ENCODE assay signal across 13 cellular contexts in the genomic region with DNA sequence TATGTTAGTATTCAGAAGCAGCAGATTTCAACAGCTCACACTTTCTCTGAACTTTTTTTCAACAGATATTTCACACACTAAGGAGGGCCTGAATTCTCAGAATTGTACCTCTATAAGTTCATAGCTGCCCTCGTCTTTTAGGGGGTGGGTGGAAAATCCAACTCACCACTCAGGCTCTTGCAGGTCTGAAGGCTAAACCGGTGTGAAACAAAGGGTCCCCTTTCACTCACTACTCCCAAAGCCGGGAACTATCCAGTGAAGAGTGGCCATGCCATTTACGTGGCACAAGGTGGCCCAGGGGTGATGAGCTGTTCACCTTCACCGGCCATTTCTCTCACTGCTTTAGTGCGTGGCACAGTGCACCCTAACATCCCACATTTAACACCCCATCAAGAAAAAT. TPM values are rescaled to one million over a fixed set of nuclear protein-coding genes. Genes with fewer than 3 reads are reported as not detected.
DNase-seq lines count a peak whose midpoint lies in the region; ATAC-seq, FAIRE-seq and TF ChIP-seq lines count a peak whose summit lies in the region.
"Had no signal": no experiment of that assay in that cellular context is flagged by ENCODE, and none has a peak within 500 bp of the region (broad histone marks: within the 10 kb centered on the region; RNA-seq: fewer than 3 reads in every experiment).

No MANE protein-coding gene starts in this region.

- TF ChIP-seq CTCF in SK-N-SH (IDR thresholded peaks at IDR 0.05) (no peak), endothelial cell of umbilical vein (IDR thresholded peaks at IDR 0.05; ENCODE audit: extremely low read depth in 1 of 2, insufficient read depth in 1 of 2, low read depth in 1 of 2, low read length in 2 of 2) (no peak), sigmoid colon (IDR thresholded peaks at IDR 0.05) (no peak)
- no peak for TF ChIP-seq CTCF in CD8-positive, alpha-beta T cell (IDR thresholded peaks at IDR 0.05)

- H3K4me2 ChIP-seq in SK-N-SH (peak overlapping the region; percentile 71), endothelial cell of umbilical vein (ENCODE audit: insufficient read depth, low read length) (peak overlapping the region; percentile 54)

- TF ChIP-seq RAD21 in SK-N-SH (IDR thresholded peaks at IDR 0.05; ENCODE audit: low read length), result no peak

- H3K4me1 ChIP-seq in SK-N-SH (ENCODE audit: control insufficient read depth in 1 of 2, insufficient read depth in 2 of 2, low read depth in 1 of 2, low read length in 1 of 2), result peaks cover 0 to 27% of the 10 kb centered on the region in 2 experiments; a peak in 3 of 4 replicates
- H3K4me1 ChIP-seq in endothelial cell of umbilical vein (ENCODE audit: control insufficient read depth, extremely low read depth, insufficient read depth, low read length), result peaks cover 47% of the 10 kb centered on the region
- H3K4me1 ChIP-seq in sigmoid colon, result peaks cover 0 to 26% (median 21%) of the 10 kb centered on the region in 4 donors
- peaks cover 4% of the 10 kb centered on the region for H3K4me1 ChIP-seq in CD8-positive, alpha-beta T cell (ENCODE audit: insufficient read depth, low read length)

- H3K27me3 ChIP-seq in SK-N-SH (ENCODE audit: insufficient read depth) (no peaks in the 10 kb centered on the region), endothelial cell of umbilical vein (ENCODE audit: control insufficient read depth in 2 of 2, insufficient read depth in 2 of 2, low read length in 2 of 2) (no peaks in the 10 kb centered on the region), sigmoid colon (no peaks in the 10 kb centered on the region)
- no peaks in the 10 kb centered on the region for H3K27me3 ChIP-seq in CD8-positive, alpha-beta T cell (ENCODE audit: insufficient read depth, low read length)
- H3K27me3 ChIP-seq: ovary had no signal

- H3K9me2 ChIP-seq in SK-N-SH, result no peaks in the 10 kb centered on the region

- H3K27me3 Mint-ChIP-seq in CD8-positive, alpha-beta T cell (ENCODE audit: low read depth), result no peaks in the 10 kb centered on the region

- WGBS in SK-N-SH (ENCODE audit: low lambda C conversion rate), result 89% methylated on average over 6 of the region's 6 CpGs
- WGBS in sigmoid colon, 2 donors, result 78 to 85% methylated on average over 6 of the region's 6 CpGs

- TF ChIP-seq EP300 in SK-N-SH (IDR thresholded peaks at IDR 0.05; ENCODE audit: borderline replicate concordance in 1 of 2, low read depth in 1 of 2, low read length in 1 of 2), result no peak
- TF ChIP-seq EP300 in sigmoid colon (IDR thresholded peaks at IDR 0.05), result no peak

- no peak overlapping the region for H3K4me3 Mint-ChIP-seq in CD8-positive, alpha-beta T cell

- POLR2A ChIA-PET in SK-N-SH (lab: Yijun Ruan, JAX), result no interaction called here
- POLR2A ChIA-PET in endothelial cell of umbilical vein (lab: Charles Lee), result interaction anchor here (0.6 kb wide), 1 partner anchor 12 kb away, joined by 4 read pairs; no protein-coding TSS in a partner anchor
- POLR2A ChIA-PET in CD8-positive, alpha-beta T cell (lab: Charles Lee), result no interaction called here

- ATAC-seq in GM21515 (IDR thresholded peaks at IDR 0.05; ENCODE audit: unreplicated experiment) (no peak), HG02970 (IDR thresholded peaks at IDR 0.05; ENCODE audit: low FRiP score, unreplicated experiment) (no peak)
- ATAC-seq in CD8-positive, alpha-beta T cell, result no peak

- dilution Hi-C loops in endothelial cell of umbilical vein (cut with MboI; ENCODE audit: extremely low pct_ligation_motif_present, low sequenced_read_pairs), result no loop called here

- H3K27ac Mint-ChIP-seq in CD8-positive, alpha-beta T cell, result no peak overlapping the region

- no peaks in the 10 kb centered on the region for H4K20me1 ChIP-seq in SK-N-SH (ENCODE audit: insufficient read depth)
- no peaks in the 10 kb centered on the region for H4K20me1 ChIP-seq in endothelial cell of umbilical vein (replicated peaks; ENCODE audit: control insufficient read depth, extremely low read depth, insufficient read depth, low read length)

- no peak for FAIRE-seq in endothelial cell of umbilical vein (lab: Jason Lieb, UNC)

- peaks cover 11% of the 10 kb centered on the region for H3K4me1 Mint-ChIP-seq in CD8-positive, alpha-beta T cell (ENCODE audit: low read depth)

- CTCF ChIA-PET in SK-N-SH (lab: Yijun Ruan, JAX), result interaction anchor here (0.9 kb wide), 1 partner anchor 393 kb away, joined by 4 read pairs; no protein-coding TSS in a partner anchor
- CTCF ChIA-PET in endothelial cell of umbilical vein (lab: Charles Lee), result interaction anchor here (0.8 to 3.5 kb wide), 7 partner anchors 18 to 393 kb away, joined by 3 to 23 read pairs (median 4); partner anchors contain the start of genes NOL7 and SIRT5
- CTCF ChIA-PET in CD8-positive, alpha-beta T cell (lab: Charles Lee), result no interaction called here

- H3K79me2 ChIP-seq in SK-N-SH (ENCODE audit: insufficient read depth) (no peaks in the 10 kb centered on the region), endothelial cell of umbilical vein (ENCODE audit: control insufficient read depth, insufficient read depth, low read length) (no peaks in the 10 kb centered on the region)

- H2AFZ ChIP-seq in SK-N-SH (ENCODE audit: low read depth) (0 out of 2 replicates have a peak overlapping the region, but pooled peaks have one; percentile 26), endothelial cell of umbilical vein (ENCODE audit: low read depth, low read length) (no peak overlapping the region)

- intact Hi-C loops in endothelial cell of umbilical vein (cut with micrococcal nuclease) (loop anchor here (10.0 kb wide), 3 partner anchors 389 to 669 kb away; partner anchors contain the start of gene RANBP9), sigmoid colon (cut with DNase I) (no loop called here)
- intact Hi-C loops in CD8-positive, alpha-beta T cell (cut with DNase I, micrococcal nuclease), result no loop called here

- TF ChIP-seq POLR2A in endothelial cell of umbilical vein (IDR thresholded peaks at IDR 0.05; ENCODE audit: low read depth, low read length), result no peak
- no peak for TF ChIP-seq POLR2A in sigmoid colon (IDR thresholded peaks at IDR 0.05)

- BruUV-seq in endothelial cell of umbilical vein (replicated peaks; lab: Mats Ljungman, UMichigan), result no TSS peak

- peak overlapping the region; percentile 27; the same call in 1 of the 2 replicates for H3K9ac ChIP-seq in SK-N-SH
- peak overlapping the region; percentile 72 for H3K9ac ChIP-seq in endothelial cell of umbilical vein (replicated peaks; ENCODE audit: extremely low read depth, insufficient read depth, low read length)

- no peaks in the 10 kb centered on the region for H3K9me3 Mint-ChIP-seq in CD8-positive, alpha-beta T cell

- H3K4me3 ChIP-seq in SK-N-SH (ENCODE audit: low read depth in 2 of 2, low read length in 1 of 2) (no peak overlapping the region), endothelial cell of umbilical vein (replicated peaks in 1 of 3; ENCODE audit: insufficient read depth in 1 of 3, low read depth in 1 of 3, low read length in 3 of 3) (no peak overlapping the region), sigmoid colon (peak overlapping the region in 1 of 4 donors; percentile 6)
- no peak overlapping the region for H3K4me3 ChIP-seq in CD8-positive, alpha-beta T cell (ENCODE audit: low read depth, low read length)
- H3K4me3 ChIP-seq: ovary had no signal

- peak; percentile 38 for DNase-seq in COLO829 (ENCODE audit: low spot score)
- no peak for DNase-seq in SK-N-SH
- no peak for DNase-seq in endothelial cell of umbilical vein (ENCODE audit: low read depth, low spot score)
- DNase-seq in sigmoid colon, result no peak
- DNase-seq in NCI-H526 (lab: John Stamatoyannopoulos, UW), result no peak
- no peak for DNase-seq in CD8-positive, alpha-beta T cell
- DNase-seq: activated effector memory CD4-positive, alpha-beta T cell treated with Interleukin-2 at 50 U/mL for 16 hours; Caco-2; effector memory CD4-positive, alpha-beta T cell; NCI-H1694 treated with DMSO at 0.1 percent for 48 hours had no signal

- H3K9me1 ChIP-seq in endothelial cell of umbilical vein (replicated peaks; ENCODE audit: control insufficient read depth, extremely low read depth, insufficient read depth, low read length), result no peaks in the 10 kb centered on the region

- H3K36me3 Mint-ChIP-seq in CD8-positive, alpha-beta T cell, result peaks cover 88% of the 10 kb centered on the region

- peaks cover 19 to 70% of the 10 kb centered on the region in 2 experiments for H3K36me3 ChIP-seq in SK-N-SH (replicated peaks in 1 of 2; ENCODE audit: control insufficient read depth in 1 of 2, insufficient read depth in 2 of 2, low read length in 1 of 2)
- peaks cover 0 to 6% of the 10 kb centered on the region in 2 experiments for H3K36me3 ChIP-seq in endothelial cell of umbilical vein (ENCODE audit: control insufficient read depth in 2 of 2, extremely low read depth in 1 of 2, insufficient read depth in 2 of 2, low read length in 2 of 2)
- peaks cover 0 to 53% (median 0%) of the 10 kb centered on the region in 4 donors for H3K36me3 ChIP-seq in sigmoid colon
- H3K36me3 ChIP-seq in CD8-positive, alpha-beta T cell (ENCODE audit: insufficient read depth, low read length), result peaks cover 7% of the 10 kb centered on the region
- H3K36me3 ChIP-seq: ovary had no signal

- peaks cover 16% of the 10 kb centered on the region for H3F3A ChIP-seq in SK-N-SH (replicated peaks; ENCODE audit: insufficient read depth)

- peak overlapping the region; percentile 34 to 82; a peak in 3 of 4 replicates for H3K27ac ChIP-seq in SK-N-SH (ENCODE audit: low read depth in 2 of 2, low read length in 1 of 2)
- peak overlapping the region; percentile 86 for H3K27ac ChIP-seq in endothelial cell of umbilical vein (ENCODE audit: insufficient read depth, low read depth, low read length)
- H3K27ac ChIP-seq in sigmoid colon, result peak overlapping the region; percentile 41 to 74 (median 58)
- no peak overlapping the region for H3K27ac ChIP-seq in CD8-positive, alpha-beta T cell (ENCODE audit: low read depth, low read length)

- H3K9me3 ChIP-seq in SK-N-SH (no peaks in the 10 kb centered on the region), endothelial cell of umbilical vein (replicated peaks; ENCODE audit: control insufficient read depth, insufficient read depth, low read length) (no peaks in the 10 kb centered on the region), sigmoid colon (no peaks in the 10 kb centered on the region)
- H3K9me3 ChIP-seq in CD8-positive, alpha-beta T cell (ENCODE audit: low read length), result no peaks in the 10 kb centered on the region
- H3K9me3 ChIP-seq: Caco-2, ovary had no signal

RNA-seq across cellular contexts. Expression of gene TBC1D7, which starts 24.2 kb away (rescaled TPM):
- polyA plus RNA-seq in SK-N-SH (2012; rRNA removed) (25.2 and 27.5 TPM in 2 replicates), endothelial cell of umbilical vein (22.5 and 26.6 TPM in 2 replicates), sigmoid colon (10 to 100 TPM; 20.3 to 33.6 (median 24.0) TPM)
- polyA plus RNA-seq in SK-N-SH (2012; cell fraction: cytosol; rRNA removed), result 27.7 and 30.3 TPM in 2 replicates
- 22.8 and 24.5 TPM in 2 replicates for polyA plus RNA-seq in SK-N-SH (2012; cell fraction: nucleus; rRNA removed)
- total RNA-seq in endothelial cell of umbilical vein (26.6 and 28.1 TPM in 2 replicates), sigmoid colon (10 to 100 TPM in 2 of 4 donors, 1 to 10 TPM in 2; 7.2 to 13.8 (median 11.2) TPM)
- 35.1 and 38.6 TPM in 2 replicates for polyA plus RNA-seq in endothelial cell of umbilical vein (2011; cell fraction: cytosol; rRNA removed)
- 33.5 and 40.5 TPM in 2 replicates for polyA plus RNA-seq in endothelial cell of umbilical vein (2011; cell fraction: nucleus; rRNA removed)
- 27.8 and 30.5 TPM in 2 replicates for polyA plus RNA-seq in endothelial cell of umbilical vein (2012)
- polyA minus RNA-seq in endothelial cell of umbilical vein, result 45.1 and 63.4 TPM in 2 replicates
- polyA minus RNA-seq in endothelial cell of umbilical vein (2011; cell fraction: cytosol; rRNA and poly(A)+ RNA removed), result 9.8 TPM
- polyA minus RNA-seq in endothelial cell of umbilical vein (2011; cell fraction: nucleus; rRNA and poly(A)+ RNA removed), result 34.9 and 50.3 TPM in 2 replicates
- total RNA-seq in CD8-positive, alpha-beta T cell, result 10 to 100 TPM; 13.7 to 16.0 TPM
